ENCODE assay signal across 3 cellular contexts in the genomic region with DNA sequence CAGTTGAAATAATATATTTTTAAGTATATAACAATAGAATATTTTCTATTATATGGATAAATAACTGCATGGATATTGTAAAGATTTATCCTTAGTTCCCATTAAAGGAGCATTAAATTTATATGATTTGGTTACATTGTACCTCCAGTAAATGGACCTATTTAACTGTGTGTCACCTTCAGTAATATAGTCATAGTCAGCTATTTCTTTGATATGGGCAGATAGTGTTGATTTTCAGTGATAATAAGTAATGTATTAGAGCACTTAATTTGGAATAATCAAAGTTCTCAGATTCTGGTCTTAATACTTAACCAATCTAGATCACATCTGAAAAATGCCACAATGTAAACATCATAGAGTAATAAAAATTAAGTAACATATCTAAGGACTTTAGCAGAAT.
TF ChIP-seq lines count a peak whose summit lies in the region.

No MANE protein-coding gene starts in this region.

TF ChIP-seq in A549, 52 proteins besides CTCF, POLR2A, EP300 and RAD21:
- TF ChIP-seq ESRRA (IDR thresholded peaks at IDR 0.05; ENCODE audit: borderline replicate concordance, low read length) (no peak), MAFK (IDR thresholded peaks at IDR 0.05; ENCODE audit: partially characterized antibody) (peak; percentile 45)

TF ChIP-seq in IMR-90, 13 proteins besides CTCF, POLR2A, EP300 and RAD21:
- TF ChIP-seq MAZ (IDR thresholded peaks at IDR 0.05; ENCODE audit: borderline replicate concordance, low read depth, low read length), result no peak
- TF ChIP-seq MAFK (IDR thresholded peaks at IDR 0.05; ENCODE audit: low read depth, low read length), result peak; percentile 57

TF ChIP-seq in endothelial cell of umbilical vein, 7 proteins besides CTCF, POLR2A, EP300 and RAD21:
- TF ChIP-seq FOS (IDR thresholded peaks at IDR 0.05; ENCODE audit: borderline replicate concordance, insufficient read depth, low read length) (no peak), EZH2 (IDR thresholded peaks at IDR 0.05; ENCODE audit: borderline replicate concordance, low read depth, low read length, severe bottlenecking) (no peak), JUN (IDR thresholded peaks at IDR 0.05; ENCODE audit: borderline replicate concordance, insufficient read depth, insufficient read length, low read depth) (no peak), MYC (IDR thresholded peaks at IDR 0.05; ENCODE audit: low read depth, low read length) (no peak), GATA2 (IDR thresholded peaks at IDR 0.05; ENCODE audit: insufficient read depth, insufficient read length, low read depth, low read length) (no peak), POLR2AphosphoS5 (IDR thresholded peaks at IDR 0.05; ENCODE audit: insufficient read depth, low read depth, low read length) (no peak)
- TF ChIP-seq, protein P1, sequence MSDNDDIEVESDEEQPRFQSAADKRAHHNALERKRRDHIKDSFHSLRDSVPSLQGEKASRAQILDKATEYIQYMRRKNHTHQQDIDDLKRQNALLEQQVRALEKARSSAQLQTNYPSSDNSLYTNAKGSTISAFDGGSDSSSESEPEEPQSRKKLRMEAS (IDR thresholded peaks at IDR 0.05; ENCODE audit: insufficient read depth, insufficient read length), result no peak
